Comparison of ENCODE assay signal across 27 cellular contexts in the genomic region with DNA sequence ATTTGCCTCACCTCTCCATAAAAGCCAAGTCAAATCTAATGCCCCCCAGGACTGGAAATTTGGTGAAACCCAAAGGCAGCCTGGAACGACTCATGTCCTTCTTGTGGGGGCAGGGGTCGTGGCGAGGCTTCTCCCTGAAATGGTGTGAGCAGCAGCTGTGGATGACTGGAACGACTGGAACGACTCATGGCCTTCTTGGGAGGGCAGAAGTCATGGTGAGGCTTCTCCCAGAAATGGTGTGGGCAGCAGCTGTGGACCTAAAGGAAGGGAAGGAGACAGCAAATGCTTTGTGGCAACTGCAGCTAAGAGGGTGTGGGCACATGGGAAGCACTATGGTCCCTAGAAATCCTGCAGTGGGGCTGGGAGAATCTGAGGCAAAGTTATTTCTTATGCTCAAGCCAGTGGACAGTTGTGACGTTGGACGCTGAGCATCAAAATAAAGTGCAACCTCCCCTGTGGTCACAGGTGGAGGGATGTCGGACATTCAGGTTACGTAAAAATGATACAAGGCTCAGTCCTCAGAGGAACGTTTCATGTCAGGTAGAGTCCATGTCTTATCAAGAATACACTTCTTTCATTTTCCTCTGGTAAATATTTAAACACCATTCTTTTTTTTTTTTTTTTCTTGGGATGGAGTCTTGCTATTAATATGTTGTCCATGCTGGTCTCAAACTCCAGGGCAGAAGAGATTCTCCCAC.
DNase-seq lines count a peak whose midpoint lies in the region; ATAC-seq, FAIRE-seq and TF ChIP-seq lines count a peak whose summit lies in the region.
"Had no signal": no experiment of that assay in that cellular context is flagged by ENCODE, and none has a peak within 500 bp of the region (broad histone marks: within the 10 kb centered on the region; RNA-seq: fewer than 3 reads in every experiment).

No MANE protein-coding gene starts in this region.

- in situ Hi-C loops in GM23248 (cut with MboI), result no loop called here

- no peak overlapping the region for H2AK5ac ChIP-seq in H1 (ENCODE audit: low read depth, low read length)

- no peak overlapping the region for H2BK12ac ChIP-seq in H1 (ENCODE audit: low read depth, low read length)

- peaks cover 11% of the 10 kb centered on the region for H3K4me1 ChIP-seq in GM23248 (ENCODE audit: insufficient read depth)
- no peaks in the 10 kb centered on the region for H3K4me1 ChIP-seq in H1 (replicated peaks in 1 of 4; ENCODE audit: control insufficient read depth in 3 of 4, insufficient read depth in 4 of 4, low read length in 3 of 4)
- H3K4me1 ChIP-seq: vagina had no signal

- no peaks in the 10 kb centered on the region for H3K23me2 ChIP-seq in H1 (ENCODE audit: low read depth, low read length)

- WGBS in GM23248 (ENCODE audit: low coverage in 1 of 2, low lambda C conversion rate in 2 of 2, missing lambda C conversion rate in 2 of 2), 2 experiments, result 57 to 64% methylated on average over 10 of the region's 10 CpGs
- WGBS in H1 (ENCODE audit: extremely low coverage in 1 of 2, insufficient coverage in 1 of 2, insufficient read length in 1 of 2, insufficient replicate concordance in 2 of 2, low coverage in 1 of 2, low lambda C conversion rate in 2 of 2, missing lambda C conversion rate in 1 of 2), 2 experiments, result 89% methylated on average over 10 of the region's 10 CpGs; no CpG with 5 or more reads in 1 of the 2 experiments

- no peaks in the 10 kb centered on the region for H3K36me3 ChIP-seq in GM23248 (ENCODE audit: low read depth)
- H3K36me3 ChIP-seq in H1 (ENCODE audit: control insufficient read depth in 2 of 4, insufficient read depth in 4 of 4, low read length in 3 of 4), result no peaks in the 10 kb centered on the region
- H3K36me3 ChIP-seq: cardiac muscle cell, thoracic aorta, vagina had no signal

- POLR2A ChIA-PET in H1 (lab: Charles Lee; ENCODE audit: partially characterized antibody), result no interaction called here

- H4K5ac ChIP-seq in H1 (ENCODE audit: insufficient read length, low read depth, low read length), result no peak overlapping the region

- CTCF ChIA-PET in H1 (lab: Charles Lee; ENCODE audit: partially characterized antibody), result interaction anchor here (0.6 to 1.2 kb wide), 2 partner anchors 102 to 621 kb away, joined by 3 read pairs; no protein-coding TSS in a partner anchor

- TF ChIP-seq CTCF in H1 (IDR thresholded peaks at IDR 0.05; ENCODE audit: control extremely low read depth in 1 of 3, insufficient read depth in 1 of 3, low read depth in 1 of 3, low read length in 3 of 3), result no peak

- H3K18ac ChIP-seq in H1 (ENCODE audit: extremely low read depth, low read length), result no peak overlapping the region

- no peaks in the 10 kb centered on the region for H3K9me2 ChIP-seq in GM23248 (ENCODE audit: insufficient read depth)

- DNase-seq in AG08396 (ENCODE audit: low spot score), result peak; percentile 28
- peak; percentile 68 for DNase-seq in GM23248
- no peak for DNase-seq in H1 (ENCODE audit: low read depth in 1 of 2, low spot score in 2 of 2)
- DNase-seq in myocyte (ENCODE audit: low read depth), result peak; percentile 97
- DNase-seq in DMS153 treated with DMSO at 0.1 percent for 48 hours (lab: John Stamatoyannopoulos, UW; ENCODE audit: unreplicated experiment), result no peak
- DNase-seq in activated gamma-delta T cell treated with Interleukin-2 at 50 U/mL for 16 hours, result no peak
- DNase-seq in NCI-H1048 (lab: John Stamatoyannopoulos, UW), result no peak
- DNase-seq: activated CD4-positive, alpha-beta T cell treated with anti-CD3 and anti-CD28 coated beads, Interleukin-2, amount 10 ng/mL, durations not matched to agents 7 days and 5 days; activated T-cell treated with anti-CD3 and anti-CD28 coated beads, Interleukin-2, amount 50 U/mL, for 72 hours; Calu3; glutamatergic neuron; HFFc6; kidney glomerular epithelial cell; MM.1S; naive thymus-derived CD8-positive, alpha-beta T cell; NCI-H1436 treated with DMSO at 0.1 percent for 48 hours; NCI-H510A treated with DMSO at 0.1 percent for 48 hours; NK-92 treated with Interleukin-12 subunit alpha and Interleukin-12 subunit beta, amount 100 ng/mL, for 24 hours; stimulated activated naive CD4-positive, alpha-beta T cell treated with Interleukin-2 at 50 U/mL for 16 hours; T-helper 2 cell had no signal

- H4K8ac ChIP-seq in H1 (ENCODE audit: extremely low read depth, insufficient read depth, low read length), result no peak overlapping the region

- no peak overlapping the region for H3K23ac ChIP-seq in H1 (ENCODE audit: insufficient read length)

- no peaks in the 10 kb centered on the region for H3K27me3 ChIP-seq in GM23248 (replicated peaks; ENCODE audit: insufficient read depth)
- H3K27me3 ChIP-seq in H1 (replicated peaks in 1 of 4; ENCODE audit: control insufficient read depth in 3 of 4, extremely low read depth in 1 of 4, insufficient read depth in 3 of 4, low read length in 3 of 4), result no peaks in the 10 kb centered on the region
- H3K27me3 ChIP-seq: cardiac muscle cell, vagina had no signal

- H3K9ac ChIP-seq in GM23248, result no peak overlapping the region
- no peak overlapping the region for H3K9ac ChIP-seq in H1 (replicated peaks in 1 of 4; ENCODE audit: extremely low read depth in 1 of 4, low read depth in 3 of 4, low read length in 3 of 4)

- H4K20me1 ChIP-seq in GM23248 (ENCODE audit: insufficient read depth), result no peaks in the 10 kb centered on the region
- H4K20me1 ChIP-seq in H1 (replicated peaks in 1 of 2; ENCODE audit: control insufficient read depth in 1 of 2, insufficient read depth in 2 of 2, low read length in 2 of 2), result no peaks in the 10 kb centered on the region

- no peaks in the 10 kb centered on the region for H3K9me3 ChIP-seq in GM23248 (ENCODE audit: low read depth)
- H3K9me3 ChIP-seq in H1 (ENCODE audit: insufficient read depth in 2 of 2, low read depth in 1 of 2, low read length in 1 of 2), result no peaks in the 10 kb centered on the region
- H3K9me3 ChIP-seq: thoracic aorta, vagina had no signal

- no peak overlapping the region for H3K14ac ChIP-seq in H1 (ENCODE audit: insufficient read length)

- no peak overlapping the region for H2BK20ac ChIP-seq in H1 (ENCODE audit: low read length)

- H3K27ac ChIP-seq in GM23248, result no peak overlapping the region
- no peak overlapping the region for H3K27ac ChIP-seq in H1 (ENCODE audit: low read depth, low read length)
- H3K27ac ChIP-seq: C4-2B, cardiac muscle cell, thoracic aorta, vagina had no signal

- H3K79me1 ChIP-seq in H1 (ENCODE audit: low read depth, low read length), result no peaks in the 10 kb centered on the region

- no peak for FAIRE-seq in H1 (lab: Jason Lieb, UNC)
- FAIRE-seq: K562 had no signal

- no peaks in the 10 kb centered on the region for H3K79me2 ChIP-seq in GM23248 (ENCODE audit: insufficient read depth)
- H3K79me2 ChIP-seq in H1 (ENCODE audit: control insufficient read depth in 1 of 2, insufficient read depth in 2 of 2, low read length in 2 of 2), result no peaks in the 10 kb centered on the region

- TF ChIP-seq EP300 in H1 (IDR thresholded peaks at IDR 0.05; ENCODE audit: borderline replicate concordance in 1 of 2, low read depth in 2 of 2, low read length in 2 of 2), result no peak

- H2BK5ac ChIP-seq in H1 (ENCODE audit: low read depth, low read length), result no peak overlapping the region; the same call in 1 of the 2 replicates

- H3K4ac ChIP-seq in H1 (replicated peaks; ENCODE audit: insufficient read length, low read depth, low read length), result no peak overlapping the region

- TF ChIP-seq POLR2A in H1 (IDR thresholded peaks at IDR 0.05; ENCODE audit: control extremely low read depth in 1 of 2, low read depth in 2 of 2, low read length in 2 of 2), result no peak

- no peak overlapping the region for H3K4me2 ChIP-seq in GM23248 (ENCODE audit: unreplicated experiment)
- H3K4me2 ChIP-seq in H1 (ENCODE audit: insufficient read depth in 1 of 2, low read depth in 2 of 2, low read length in 2 of 2), result no peak overlapping the region

- ATAC-seq in activated CD4-positive, CD25-positive, alpha-beta regulatory T cell treated with anti-CD3 and anti-CD28 coated beads, Interleukin-2, amount 50 U/mL, for 24 hours, result no peak
- ATAC-seq: activated T-cell treated with anti-CD3 and anti-CD28 coated beads, Interleukin-2, amount 50 U/mL, for 72 hours; K562; naive thymus-derived CD8-positive, alpha-beta T cell; Panc1 had no signal

- TF ChIP-seq RAD21 in H1 (IDR thresholded peaks at IDR 0.05 in 1 of 2, conservative IDR thresholded peaks at IDR 0.05 in 1 of 2; ENCODE audit: low read depth in 2 of 2, low read length in 2 of 2), result no peak

- no peak overlapping the region for H2BK15ac ChIP-seq in H1 (ENCODE audit: low read length)

- H3K56ac ChIP-seq in H1 (replicated peaks; ENCODE audit: insufficient read length, low read depth, low read length), result no peak overlapping the region

- H3K4me3 ChIP-seq in GM23248 (no peak overlapping the region), H1 (ENCODE audit: extremely low read depth in 1 of 4, insufficient read depth in 2 of 4, low read depth in 3 of 4, low read length in 4 of 4) (no peak overlapping the region)
- H3K4me3 ChIP-seq: cardiac muscle cell, K562, thoracic aorta, vagina had no signal

- H2AFZ ChIP-seq in GM23248 (no peak overlapping the region), H1 (ENCODE audit: low read length) (0 out of 2 replicates have a peak overlapping the region, but pooled peaks have one; percentile 51)

- no peak overlapping the region for H2BK120ac ChIP-seq in H1 (replicated peaks; ENCODE audit: low read depth, low read length)

- no peaks in the 10 kb centered on the region for H3F3A ChIP-seq in GM23248 (ENCODE audit: insufficient read depth)

- no peak overlapping the region for H4K91ac ChIP-seq in H1 (replicated peaks; ENCODE audit: insufficient read length, low read length)

TF ChIP-seq in H1, 55 proteins besides CTCF, POLR2A, EP300 and RAD21:
- TF ChIP-seq MAFK (IDR thresholded peaks at IDR 0.05; ENCODE audit: low read depth, low read length) (no peak), KDM4A (IDR thresholded peaks at IDR 0.05; ENCODE audit: low read depth, low read length, severe bottlenecking) (no peak), SP4 (IDR thresholded peaks at IDR 0.05; ENCODE audit: low read length) (no peak), RXRA (IDR thresholded peaks at IDR 0.05; ENCODE audit: insufficient read depth, low read depth, low read length) (no peak), GTF2F1 (IDR thresholded peaks at IDR 0.05; ENCODE audit: borderline replicate concordance, low read depth, low read length) (no peak), POLR2AphosphoS5 (IDR thresholded peaks at IDR 0.05; ENCODE audit: low read depth, low read length) (no peak), SRF (IDR thresholded peaks at IDR 0.05; ENCODE audit: low read depth, low read length) (no peak)

Comparison
In these comparisons a context has a peak if more than half of its experiments do, and no peak if none do; other contexts are left out.
1. DNase-seq: peak in AG08396 (single experiment), GM23248 (single experiment) and myocyte (single experiment); none in H1 (0 of 2), DMS153 treated with DMSO at 0.1 percent for 48 hours (single experiment), activated gamma-delta T cell treated with Interleukin-2 at 50 U/mL for 16 hours (single experiment) and NCI-H1048 (single experiment).